Comparison of ENCODE assay signal across 8 cellular contexts in genomic region chr5:139774980-139775654, GRCh38. TPM values are rescaled to one million over a fixed set of nuclear protein-coding genes. Genes with fewer than 3 reads are reported as not detected.
DNase-seq lines count a peak whose midpoint lies in the region; ATAC-seq and TF ChIP-seq lines count a peak whose summit lies in the region.

No MANE protein-coding gene starts in this region.

- DNase-seq in GM13977 (ENCODE audit: low spot score) (peak; percentile 87), NCI-H82 (lab: John Stamatoyannopoulos, UW) (peak; percentile 78), mucosa of descending colon (peak; percentile 71 to 83 (median 81))
- peak; percentile 85 for DNase-seq in activated CD8-positive, alpha-beta T cell treated with anti-CD3 and anti-CD28 coated beads, Interleukin-2, amount 10 ng/mL, durations not matched to agents 7 days and 5 days
- DNase-seq in effector memory CD8-positive, alpha-beta T cell, result peak; percentile 81 to 88 (median 83)
- DNase-seq in stimulated activated CD8-positive, alpha-beta memory T cell treated with anti-CD3 and anti-CD28 coated beads, Interleukin-7, amount 100 ng/mL, for 4 hours (ENCODE audit: low read depth in 2 of 2), result peak; percentile 49 to 66

- H3K27ac Mint-ChIP-seq in activated CD8-positive, alpha-beta T cell treated with anti-CD3 and anti-CD28 coated beads, Interleukin-2, amount 10 ng/mL, durations not matched to agents 7 days and 5 days, result no peak overlapping the region
- H3K27ac Mint-ChIP-seq in effector memory CD8-positive, alpha-beta T cell, result peak overlapping the region in 1 of 2 donors; percentile 36

- no peaks in the 10 kb centered on the region for H3K9me3 ChIP-seq in mucosa of descending colon

- POLR2A ChIA-PET in activated CD8-positive, alpha-beta T cell treated with anti-CD3 and anti-CD28 coated beads, Interleukin-2, amount 10 ng/mL, durations not matched to agents 7 days and 5 days (lab: Charles Lee), result no interaction called here

- H3K27me3 Mint-ChIP-seq in activated CD8-positive, alpha-beta T cell treated with anti-CD3 and anti-CD28 coated beads, Interleukin-2, amount 10 ng/mL, durations not matched to agents 7 days and 5 days (ENCODE audit: low read depth), result peaks cover 15% of the 10 kb centered on the region
- H3K27me3 Mint-ChIP-seq in effector memory CD8-positive, alpha-beta T cell, result peaks cover 6 to 16% of the 10 kb centered on the region in 2 donors

- peak; percentile 79 for ATAC-seq in HG02943 (IDR thresholded peaks at IDR 0.05; ENCODE audit: low read depth, unreplicated experiment)
- ATAC-seq in activated CD8-positive, alpha-beta T cell treated with anti-CD3 and anti-CD28 coated beads, Interleukin-2, amount 10 ng/mL, durations not matched to agents 7 days and 5 days, result peak; percentile 97
- ATAC-seq in effector memory CD8-positive, alpha-beta T cell (replicated peaks), result peak; percentile 99
- peak; percentile 93 for ATAC-seq in mucosa of descending colon
- ATAC-seq in GM21367 (IDR thresholded peaks at IDR 0.05; ENCODE audit: unreplicated experiment), result no peak

- H3K36me3 Mint-ChIP-seq in activated CD8-positive, alpha-beta T cell treated with anti-CD3 and anti-CD28 coated beads, Interleukin-2, amount 10 ng/mL, durations not matched to agents 7 days and 5 days (ENCODE audit: low read depth), result no peaks in the 10 kb centered on the region
- peaks cover 6% of the 10 kb centered on the region for H3K36me3 Mint-ChIP-seq in effector memory CD8-positive, alpha-beta T cell (ENCODE audit: insufficient read depth)

- in situ Hi-C loops in GM13977 (cut with MboI; ENCODE audit: low pct_unique_long_range_greater_than_20kb, low sequenced_read_pairs, unreplicated experiment), result loop anchor here (25.0 kb wide), 1 partner anchor 387 kb away; no protein-coding TSS in a partner anchor

- H3K9me3 Mint-ChIP-seq in activated CD8-positive, alpha-beta T cell treated with anti-CD3 and anti-CD28 coated beads, Interleukin-2, amount 10 ng/mL, durations not matched to agents 7 days and 5 days (ENCODE audit: insufficient read depth), result no peaks in the 10 kb centered on the region
- no peaks in the 10 kb centered on the region for H3K9me3 Mint-ChIP-seq in effector memory CD8-positive, alpha-beta T cell

- intact Hi-C loops in mucosa of descending colon (cut with DNase I, micrococcal nuclease), result no loop called here

- H3K36me3 ChIP-seq in mucosa of descending colon (ENCODE audit: low read depth), result no peaks in the 10 kb centered on the region

- no peaks in the 10 kb centered on the region for H3K4me1 ChIP-seq in mucosa of descending colon (ENCODE audit: low read depth)

- CTCF ChIA-PET in activated CD8-positive, alpha-beta T cell treated with anti-CD3 and anti-CD28 coated beads, Interleukin-2, amount 10 ng/mL, durations not matched to agents 7 days and 5 days (lab: Charles Lee), result interaction anchor here (0.6 to 4.8 kb wide), 38 partner anchors 9 to 546 kb away, joined by 3 to 56 read pairs (median 4); partner anchors contain the start of gene DNAJC18

- no peak overlapping the region for H3K4me3 ChIP-seq in mucosa of descending colon

- no peak overlapping the region for H3K4me3 Mint-ChIP-seq in activated CD8-positive, alpha-beta T cell treated with anti-CD3 and anti-CD28 coated beads, Interleukin-2, amount 10 ng/mL, durations not matched to agents 7 days and 5 days
- peak overlapping the region; percentile 44 to 53 for H3K4me3 Mint-ChIP-seq in effector memory CD8-positive, alpha-beta T cell

- TF ChIP-seq CTCF in GM13977 (IDR thresholded peaks at IDR 0.05; ENCODE audit: extremely low read depth, insufficient read depth, missing control alignments), result peak; percentile 88
- TF ChIP-seq CTCF in mucosa of descending colon (IDR thresholded peaks at IDR 0.05), result peak; percentile 94

- peaks cover 4% of the 10 kb centered on the region for H3K4me1 Mint-ChIP-seq in activated CD8-positive, alpha-beta T cell treated with anti-CD3 and anti-CD28 coated beads, Interleukin-2, amount 10 ng/mL, durations not matched to agents 7 days and 5 days (ENCODE audit: low read depth)
- H3K4me1 Mint-ChIP-seq in effector memory CD8-positive, alpha-beta T cell (ENCODE audit: low read depth in 2 of 2), result peaks cover 6 to 10% of the 10 kb centered on the region in 2 donors

RNA-seq across cellular contexts. Expression of gene PSD2, which starts 20.5 kb away (rescaled TPM):
- not detected for total RNA-seq in activated CD8-positive, alpha-beta T cell treated with anti-CD3 and anti-CD28 coated beads, Interleukin-2, amount 10 ng/mL, durations not matched to agents 7 days and 5 days
- under 1 TPM in 2 of 3 donors, not detected in 1; 0.07 to 0.25 TPM for total RNA-seq in mucosa of descending colon
